22 cellular contexts compared by ENCODE assay signal in genomic region chr2:174840436-174840835, GRCh38.
A peak's percentile ranks its signal among the peaks of the same experiment; 100 is the strongest.
DNase-seq lines count a peak whose midpoint lies in the region; ATAC-seq and TF ChIP-seq lines count a peak whose summit lies in the region.
"Had no signal": no experiment of that assay in that cellular context is flagged by ENCODE, and none has a peak within 500 bp of the region (broad histone marks: within the 10 kb centered on the region; RNA-seq: fewer than 3 reads in every experiment).

No MANE protein-coding gene starts in this region.

- H3K79me2 ChIP-seq in SK-N-SH (ENCODE audit: insufficient read depth) (peaks cover 41% of the 10 kb centered on the region; the same call in 1 of the 2 replicates), fibroblast of lung (ENCODE audit: control insufficient read depth, insufficient read depth, low read length) (peaks cover 89% of the 10 kb centered on the region), osteoblast (ENCODE audit: insufficient read depth, low read length) (peaks cover 29% of the 10 kb centered on the region)

- peak overlapping the region; percentile 36; the same call in 1 of the 2 replicates for H2AFZ ChIP-seq in SK-N-SH (ENCODE audit: low read depth)
- no peak overlapping the region for H2AFZ ChIP-seq in fibroblast of lung (ENCODE audit: low read length)
- peak overlapping the region; percentile 47 for H2AFZ ChIP-seq in osteoblast (ENCODE audit: low read length)

- no peaks in the 10 kb centered on the region for H3K36me3 ChIP-seq in SK-N-SH (replicated peaks in 1 of 2; ENCODE audit: control insufficient read depth in 1 of 2, insufficient read depth in 2 of 2, low read length in 1 of 2)
- no peaks in the 10 kb centered on the region for H3K36me3 ChIP-seq in fibroblast of lung (ENCODE audit: control insufficient read depth, insufficient read depth, low read length)
- H3K36me3 ChIP-seq in osteoblast (ENCODE audit: insufficient read depth, low read length), result no peaks in the 10 kb centered on the region
- H3K36me3 ChIP-seq: upper lobe of left lung had no signal

- H3K4me2 ChIP-seq in SK-N-SH, result peak overlapping the region; percentile 49
- peak overlapping the region; percentile 84 for H3K4me2 ChIP-seq in fibroblast of lung (ENCODE audit: extremely low read depth, insufficient read depth, low read length)
- peak overlapping the region; percentile 42 for H3K4me2 ChIP-seq in osteoblast (ENCODE audit: insufficient read depth, low read length)

- WGBS in SK-N-SH (ENCODE audit: low lambda C conversion rate), result 24% methylated on average over 3 of the region's 3 CpGs

- H3F3A ChIP-seq in SK-N-SH (replicated peaks; ENCODE audit: insufficient read depth), result peaks cover 13% of the 10 kb centered on the region

- TF ChIP-seq CTCF in SK-N-SH (IDR thresholded peaks at IDR 0.05), result no peak
- no peak for TF ChIP-seq CTCF in fibroblast of lung (conservative IDR thresholded peaks at IDR 0.05 in 1 of 2, IDR thresholded peaks at IDR 0.05 in 1 of 2; ENCODE audit: low read depth in 1 of 2, low read length in 2 of 2)
- no peak for TF ChIP-seq CTCF in osteoblast (IDR thresholded peaks at IDR 0.05; ENCODE audit: extremely low read depth, low read depth, low read length)
- TF ChIP-seq CTCF in CD14-positive monocyte (IDR thresholded peaks at IDR 0.05), result no peak

- H3K36me3 Mint-ChIP-seq in CD14-positive monocyte, result no peaks in the 10 kb centered on the region
- H3K36me3 Mint-ChIP-seq: activated naive CD4-positive, alpha-beta T cell treated with anti-CD3 and anti-CD28 coated beads, Interleukin-2, amount 10 ng/mL, durations not matched to agents 7 days and 5 days; CD4-positive, CD25-positive, alpha-beta regulatory T cell; IgD-negative memory B cell had no signal

- H3K4me1 ChIP-seq in SK-N-SH (ENCODE audit: control insufficient read depth in 1 of 2, insufficient read depth in 2 of 2, low read depth in 1 of 2, low read length in 1 of 2), result peaks cover 16 to 29% of the 10 kb centered on the region in 2 experiments
- peaks cover 22% of the 10 kb centered on the region for H3K4me1 ChIP-seq in fibroblast of lung (ENCODE audit: control insufficient read depth, extremely low read depth, insufficient read depth, low read length)
- peaks cover 41% of the 10 kb centered on the region for H3K4me1 ChIP-seq in osteoblast (ENCODE audit: insufficient read depth, low read length)
- H3K4me1 ChIP-seq: upper lobe of left lung had no signal

- H3K27me3 Mint-ChIP-seq in CD14-positive monocyte (ENCODE audit: low read depth in 3 of 3), result peaks cover 0 to 4% (median 2%) of the 10 kb centered on the region in 3 donors
- H3K27me3 Mint-ChIP-seq: activated naive CD4-positive, alpha-beta T cell treated with anti-CD3 and anti-CD28 coated beads, Interleukin-2, amount 10 ng/mL, durations not matched to agents 7 days and 5 days; CD4-positive, CD25-positive, alpha-beta regulatory T cell; stimulated activated naive CD8-positive, alpha-beta T cell treated with anti-CD3 and anti-CD28 coated beads, Interleukin-15, amount 100 ng/mL, for 72 hours had no signal

- H3K4me1 Mint-ChIP-seq in CD14-positive monocyte, result no peaks in the 10 kb centered on the region
- H3K4me1 Mint-ChIP-seq: activated naive CD4-positive, alpha-beta T cell treated with anti-CD3 and anti-CD28 coated beads, Interleukin-2, amount 10 ng/mL, durations not matched to agents 7 days and 5 days; IgD-negative memory B cell had no signal

- peak; percentile 62 for DNase-seq in GM03348 (ENCODE audit: low spot score)
- no peak for DNase-seq in SK-N-SH
- DNase-seq in fibroblast of lung (ENCODE audit: low read depth in 2 of 2), result peak; percentile 66 to 78
- peak; percentile 76 for DNase-seq in osteoblast (ENCODE audit: insufficient read length, low spot score, missing footprints)
- no peak for DNase-seq in left lobe of liver (ENCODE audit: low spot score)
- DNase-seq in CD14-positive monocyte (ENCODE audit: low spot score), result no peak
- DNase-seq: activated CD4-positive, alpha-beta T cell treated with anti-CD3 and anti-CD28 coated beads for 48 hours; activated naive CD4-positive, alpha-beta T cell treated with anti-CD3 and anti-CD28 coated beads, Interleukin-2, amount 10 ng/mL, durations not matched to agents 7 days and 5 days; CD4-positive, CD25-positive, alpha-beta regulatory T cell; DMS79; hippocampal formation; mesendoderm; NCI-H2081 treated with DMSO at 0.1 percent for 48 hours; NCI-H510A treated with DMSO at 0.1 percent for 48 hours; PC-3; stimulated activated naive CD8-positive, alpha-beta T cell treated with anti-CD3 and anti-CD28 coated beads, Interleukin-15, amount 100 ng/mL, for 72 hours; upper lobe of left lung had no signal

- TF ChIP-seq EP300 in SK-N-SH (IDR thresholded peaks at IDR 0.05; ENCODE audit: borderline replicate concordance in 1 of 2, low read depth in 1 of 2, low read length in 1 of 2), result no peak

- no peak overlapping the region for H3K4me3 ChIP-seq in SK-N-SH (ENCODE audit: low read depth in 2 of 2, low read length in 1 of 2)
- peak overlapping the region in 2 of 4 experiments; percentile 15 to 75 for H3K4me3 ChIP-seq in fibroblast of lung (replicated peaks in 1 of 4; ENCODE audit: control extremely low read depth in 1 of 4, insufficient read depth in 1 of 4, low read depth in 3 of 4, low read length in 4 of 4)
- no peak overlapping the region for H3K4me3 ChIP-seq in osteoblast (ENCODE audit: insufficient read depth, low read length)
- H3K4me3 ChIP-seq: SK-N-MC, upper lobe of left lung had no signal

- CTCF ChIA-PET in SK-N-SH (lab: Yijun Ruan, JAX), result no interaction called here

- peaks cover 0 to 1% (median 0%) of the 10 kb centered on the region in 7 donors for H3K9me3 Mint-ChIP-seq in CD14-positive monocyte
- H3K9me3 Mint-ChIP-seq: activated naive CD4-positive, alpha-beta T cell treated with anti-CD3 and anti-CD28 coated beads, Interleukin-2, amount 10 ng/mL, durations not matched to agents 7 days and 5 days had no signal

- intact Hi-C loops in CD14-positive monocyte (cut with micrococcal nuclease), result no loop called here

- no peak overlapping the region for H3K4me3 Mint-ChIP-seq in CD14-positive monocyte
- H3K4me3 Mint-ChIP-seq: activated naive CD4-positive, alpha-beta T cell treated with anti-CD3 and anti-CD28 coated beads, Interleukin-2, amount 10 ng/mL, durations not matched to agents 7 days and 5 days; CD4-positive, CD25-positive, alpha-beta regulatory T cell; IgD-negative memory B cell; stimulated activated naive CD8-positive, alpha-beta T cell treated with anti-CD3 and anti-CD28 coated beads, Interleukin-15, amount 100 ng/mL, for 72 hours had no signal

- ATAC-seq in left lobe of liver (no peak), HG02885 (IDR thresholded peaks at IDR 0.05; ENCODE audit: poor library complexity, unreplicated experiment) (no peak), GM19397 (IDR thresholded peaks at IDR 0.05; ENCODE audit: unreplicated experiment) (no peak)
- ATAC-seq: HCT116; PC-3; stimulated activated naive CD8-positive, alpha-beta T cell treated with anti-CD3 and anti-CD28 coated beads, Interleukin-15, amount 100 ng/mL, for 72 hours had no signal

- peak overlapping the region; percentile 33; the same call in 1 of the 2 replicates for H3K9ac ChIP-seq in SK-N-SH
- no peak overlapping the region for H3K9ac ChIP-seq in fibroblast of lung (ENCODE audit: insufficient read depth, low read length)

- H3K9me3 ChIP-seq in SK-N-SH, result no peaks in the 10 kb centered on the region
- H3K9me3 ChIP-seq in fibroblast of lung (ENCODE audit: control insufficient read depth, insufficient read depth, low read depth, low read length), result no peaks in the 10 kb centered on the region
- no peaks in the 10 kb centered on the region for H3K9me3 ChIP-seq in osteoblast (ENCODE audit: low read depth, low read length)
- H3K9me3 ChIP-seq: upper lobe of left lung had no signal

- peak overlapping the region; percentile 16 to 65; a peak in 3 of 4 replicates for H3K27ac ChIP-seq in SK-N-SH (ENCODE audit: low read depth in 2 of 2, low read length in 1 of 2)
- H3K27ac ChIP-seq in fibroblast of lung (ENCODE audit: insufficient read depth, low read length), result peak overlapping the region; percentile 75
- H3K27ac ChIP-seq in osteoblast (ENCODE audit: low read depth, low read length), result peak overlapping the region; percentile 54
- H3K27ac ChIP-seq: SK-N-MC, upper lobe of left lung had no signal

- POLR2A ChIA-PET in SK-N-SH (lab: Yijun Ruan, JAX), result interaction anchor here (0.6 kb wide), 1 partner anchor 23 kb away, joined by 4 read pairs; no protein-coding TSS in a partner anchor

- TF ChIP-seq RAD21 in SK-N-SH (IDR thresholded peaks at IDR 0.05; ENCODE audit: low read length), result no peak

- H4K20me1 ChIP-seq in SK-N-SH (ENCODE audit: insufficient read depth) (no peaks in the 10 kb centered on the region), fibroblast of lung (ENCODE audit: control insufficient read depth, extremely low read depth, insufficient read depth, low read length) (no peaks in the 10 kb centered on the region), osteoblast (ENCODE audit: insufficient read depth, low read length) (no peaks in the 10 kb centered on the region)

- H3K27ac Mint-ChIP-seq in CD14-positive monocyte, result no peak overlapping the region
- H3K27ac Mint-ChIP-seq: activated naive CD4-positive, alpha-beta T cell treated with anti-CD3 and anti-CD28 coated beads, Interleukin-2, amount 10 ng/mL, durations not matched to agents 7 days and 5 days; IgD-negative memory B cell; stimulated activated naive CD8-positive, alpha-beta T cell treated with anti-CD3 and anti-CD28 coated beads, Interleukin-15, amount 100 ng/mL, for 72 hours had no signal

- no peaks in the 10 kb centered on the region for H3K27me3 ChIP-seq in SK-N-SH (ENCODE audit: insufficient read depth)
- no peaks in the 10 kb centered on the region for H3K27me3 ChIP-seq in fibroblast of lung (ENCODE audit: control insufficient read depth, insufficient read depth, low read length)
- no peaks in the 10 kb centered on the region for H3K27me3 ChIP-seq in osteoblast (ENCODE audit: insufficient read depth, low read length)
- H3K27me3 ChIP-seq: upper lobe of left lung had no signal

- H3K9me2 ChIP-seq in SK-N-SH, result no peaks in the 10 kb centered on the region

TF ChIP-seq in SK-N-SH, 30 proteins besides CTCF, POLR2A, EP300 and RAD21:
- peak; percentile 75 for TF ChIP-seq TCF12 (IDR thresholded peaks at IDR 0.05)
- TF ChIP-seq POLR2AphosphoS5 (IDR thresholded peaks at IDR 0.05; ENCODE audit: low read depth, low read length), result no peak
- peak; percentile 42 for TF ChIP-seq JUND (IDR thresholded peaks at IDR 0.05)
- TF ChIP-seq FOSL2 (IDR thresholded peaks at IDR 0.05; ENCODE audit: borderline replicate concordance, low read depth), result peak; percentile 29; the same call in 1 of the 2 replicates

Comparison
In these comparisons a context has a peak if more than half of its experiments do, and no peak if none do; other contexts are left out.
1. DNase-seq: peak in GM03348 (single experiment), fibroblast of lung (2 of 2) and osteoblast (single experiment); none in SK-N-SH (single experiment), left lobe of liver (single experiment) and CD14-positive monocyte (single experiment).
2. Peak in every context shown above with its lines, with median percentiles within 50 percentile points of each other: H3K27ac ChIP-seq and H3K4me2 ChIP-seq.